Comparison of ENCODE assay signal across 24 cellular contexts in genomic region chr20:57919059-57919458, GRCh38.
"Had no signal": no experiment of that assay in that cellular context is flagged by ENCODE, and none has a peak within 500 bp of the region (broad histone marks: within the 10 kb centered on the region; RNA-seq: fewer than 3 reads in every experiment).

No MANE protein-coding gene starts in this region.

- H3K27ac ChIP-seq: pancreas, prostate gland, thoracic aorta, uterus had no signal

- FAIRE-seq: pancreas had no signal

- H3K4me1 ChIP-seq: pancreas, prostate gland had no signal

- H3K9me3 ChIP-seq: pancreas, prostate gland, thoracic aorta, uterus had no signal

- H3K36me3 ChIP-seq: pancreas, prostate gland, thoracic aorta, uterus had no signal

- DNase-seq: central memory CD4-positive, alpha-beta T cell; cortex of kidney; dorsolateral prefrontal cortex; effector CD8-positive, alpha-beta T cell; foreskin melanocyte; head of caudate nucleus; hypothalamus; islet precursor cell; left ventricle myocardium superior; mesenchymal stem cell; midbrain; naive thymus-derived CD4-positive, alpha-beta T cell; occipital lobe; pancreas; stimulated activated CD4-positive, alpha-beta T cell treated with anti-CD3 and anti-CD28 coated beads, Interleukin-2, amount 100 ng/mL, for 24 hours; stimulated activated CD4-positive, alpha-beta T cell treated with anti-CD3 and anti-CD28 coated beads, Interleukin-4, amount 100 ng/mL, for 4 hours; stimulated activated naive B cell treated with anti-CD40 and anti-IgM and Interleukin-4, amounts not matched to agents 10 μg/mL and 1 μg/mL and 100 μg/mL, for 72 hours; stimulated activated naive CD8-positive, alpha-beta T cell treated with anti-CD3 and anti-CD28 coated beads, Interleukin-15, amount 100 ng/mL, for 72 hours; trophoblast cell; uterus had no signal

- ATAC-seq: left ventricle myocardium superior; naive thymus-derived CD4-positive, alpha-beta T cell; sciatic nerve; stimulated activated naive B cell treated with anti-CD40 and anti-IgM and Interleukin-4, amounts not matched to agents 10 μg/mL and 1 μg/mL and 100 μg/mL, for 72 hours; stimulated activated naive CD8-positive, alpha-beta T cell treated with anti-CD3 and anti-CD28 coated beads, Interleukin-15, amount 100 ng/mL, for 72 hours had no signal

- H3K27me3 ChIP-seq: pancreas, uterus had no signal

- H3K4me3 ChIP-seq: dorsolateral prefrontal cortex, lung, pancreas, prostate gland, thoracic aorta, uterus had no signal
